8 cellular contexts compared by ENCODE assay signal in the genomic region with DNA sequence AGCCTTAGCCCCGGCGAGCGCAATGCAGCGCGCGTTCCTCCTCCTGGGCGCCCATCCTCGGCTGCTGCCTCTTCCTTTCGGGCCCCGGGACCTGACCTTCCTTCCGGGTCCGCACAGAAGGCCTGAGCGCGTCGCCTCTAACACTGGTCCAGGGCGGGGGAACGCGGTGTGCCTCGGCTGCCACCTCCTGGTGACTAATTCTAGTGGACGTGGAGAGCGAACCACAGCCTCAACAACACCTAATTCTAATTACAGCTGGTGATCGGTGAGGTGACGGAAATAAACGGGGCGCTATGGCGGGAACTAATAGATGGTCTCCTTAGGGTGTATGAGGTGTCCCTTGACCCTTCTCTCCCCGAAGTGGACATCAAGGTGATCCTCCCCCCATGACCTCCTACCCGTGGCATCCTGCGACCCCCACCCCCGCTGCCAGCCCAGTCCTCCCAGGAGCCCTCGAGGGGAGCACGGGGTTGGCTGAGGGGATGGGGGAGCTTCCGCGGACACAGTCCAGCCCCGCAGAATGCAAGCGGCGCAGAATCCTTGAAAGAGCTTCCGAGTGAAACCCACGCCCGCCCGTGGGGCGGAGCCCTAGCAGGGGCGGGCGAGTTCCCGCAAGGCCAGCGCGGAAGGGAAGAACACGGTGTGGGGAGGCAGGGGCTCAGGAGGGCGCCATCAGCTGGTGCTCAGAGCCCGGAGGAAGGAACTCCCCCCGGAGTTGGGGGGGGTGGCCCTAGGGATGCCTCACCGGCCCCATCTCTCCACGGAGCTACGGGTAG. TPM values are rescaled to one million over a fixed set of nuclear protein-coding genes. Genes with fewer than 3 reads are reported as not detected.
DNase-seq lines count a peak whose midpoint lies in the region; ATAC-seq and TF ChIP-seq lines count a peak whose summit lies in the region.

No MANE protein-coding gene starts in this region.

- CTCF ChIA-PET in CD8-positive, alpha-beta memory T cell (lab: Charles Lee): interaction anchor here (0.7 to 2.8 kb wide), 11 partner anchors 9 to 425 kb away, joined by 3 to 22 read pairs (median 3); partner anchors contain the start of genes HMSD and SERPINB8

- no peaks in the 10 kb centered on the region for H3K9me3 ChIP-seq in CD8-positive, alpha-beta memory T cell (ENCODE audit: low read length)

- peak overlapping the region in 2 of 8 donors; percentile 72 to 79 for H3K27ac Mint-ChIP-seq in CD8-positive, alpha-beta memory T cell
- H3K27ac Mint-ChIP-seq in mesothelial cell of epicardium: no peak overlapping the region

- H3K4me3 Mint-ChIP-seq in CD8-positive, alpha-beta memory T cell: peak overlapping the region; percentile 57 to 87 (median 78)
- H3K4me3 Mint-ChIP-seq in mesothelial cell of epicardium: no peak overlapping the region

- peaks cover 3 to 7% of the 10 kb centered on the region in 2 donors for H3K27me3 Mint-ChIP-seq in CD8-positive, alpha-beta memory T cell
- H3K27me3 Mint-ChIP-seq in mesothelial cell of epicardium (ENCODE audit: low read depth): peaks cover 6% of the 10 kb centered on the region

- peaks cover 4 to 5% (median 5%) of the 10 kb centered on the region in 3 donors for H3K4me1 Mint-ChIP-seq in CD8-positive, alpha-beta memory T cell
- H3K4me1 Mint-ChIP-seq in mesothelial cell of epicardium: no peaks in the 10 kb centered on the region

- H3K36me3 ChIP-seq in CD8-positive, alpha-beta memory T cell (ENCODE audit: insufficient read depth, low read length): no peaks in the 10 kb centered on the region

- H3K36me3 Mint-ChIP-seq in CD8-positive, alpha-beta memory T cell: no peaks in the 10 kb centered on the region
- H3K36me3 Mint-ChIP-seq in mesothelial cell of epicardium: no peaks in the 10 kb centered on the region

- peak; percentile 23 for TF ChIP-seq CTCF in mesothelial cell of epicardium (IDR thresholded peaks at IDR 0.05; ENCODE audit: unreplicated experiment)

- POLR2A ChIA-PET in CD8-positive, alpha-beta memory T cell (lab: Charles Lee): interaction anchor here (0.8 kb wide), 1 partner anchor 34 kb away, joined by 3 read pairs; no protein-coding TSS in a partner anchor

- ATAC-seq in GM19328 (IDR thresholded peaks at IDR 0.05; ENCODE audit: unreplicated experiment): peak; percentile 97
- ATAC-seq in HG03432 (IDR thresholded peaks at IDR 0.05; ENCODE audit: unreplicated experiment): peak; percentile 97

- H3K4me1 ChIP-seq in CD8-positive, alpha-beta memory T cell (ENCODE audit: insufficient read depth, low read length): peaks cover 6% of the 10 kb centered on the region

- peaks cover 7% of the 10 kb centered on the region for H3K27me3 ChIP-seq in CD8-positive, alpha-beta memory T cell (ENCODE audit: insufficient read depth, low read length, poor library complexity, severe bottlenecking)

- H3K9me3 Mint-ChIP-seq in CD8-positive, alpha-beta memory T cell: no peaks in the 10 kb centered on the region
- H3K9me3 Mint-ChIP-seq in mesothelial cell of epicardium: no peaks in the 10 kb centered on the region

- H3K27ac ChIP-seq in CD8-positive, alpha-beta memory T cell (ENCODE audit: low read depth, low read length): no peak overlapping the region
- no peak overlapping the region for H3K27ac ChIP-seq in epithelial cell of prostate

- H3K4me3 ChIP-seq in CD8-positive, alpha-beta memory T cell (ENCODE audit: low read length): peak overlapping the region; percentile 62

- peak; percentile 8 to 65 (median 40) for DNase-seq in CD8-positive, alpha-beta memory T cell
- DNase-seq in NCI-H748 treated with DMSO at 0.1 percent for 48 hours (lab: John Stamatoyannopoulos, UW) (peak; percentile 15), epithelial cell of prostate (ENCODE audit: low read depth, low spot score) (peak; percentile 24), mesothelial cell of epicardium (ENCODE audit: low spot score in 2 of 2, unreplicated experiment in 2 of 2) (peak; percentile 42 to 68)
- DNase-seq in activated CD8-positive, alpha-beta memory T cell treated with anti-CD3 and anti-CD28 coated beads for 24 hours: peak; percentile 66
- peak; percentile 32 for DNase-seq in stimulated activated CD8-positive, alpha-beta memory T cell treated with anti-CD3 and anti-CD28 coated beads, Interleukin-7, amount 100 ng/mL, for 24 hours (ENCODE audit: low read depth)

RNA-seq across cellular contexts. Expression of gene HMSD, which starts 12.8 kb away (rescaled TPM):
- 10 to 100 TPM in 1 of 2 experiments, 1 to 10 TPM in 1; 9.8 to 11.4 TPM for total RNA-seq in CD8-positive, alpha-beta memory T cell
- polyA plus RNA-seq in CD8-positive, alpha-beta memory T cell: not detected
- total RNA-seq in mesothelial cell of epicardium: 2.7 to 7.2 TPM (median 3.5 TPM) in 3 replicates

RNA-seq across cellular contexts. Expression of gene SERPINB10, which starts 28.6 kb away (rescaled TPM):
- not detected for total RNA-seq in CD8-positive, alpha-beta memory T cell
- polyA plus RNA-seq in CD8-positive, alpha-beta memory T cell: not detected
- total RNA-seq in mesothelial cell of epicardium: not detected in 3 replicates

RNA-seq across cellular contexts. Expression of gene SERPINB8, which starts 33.5 kb away (rescaled TPM):
- total RNA-seq in CD8-positive, alpha-beta memory T cell: 10 to 100 TPM; 16.8 to 17.9 TPM
- polyA plus RNA-seq in CD8-positive, alpha-beta memory T cell: 14.9 TPM
- total RNA-seq in mesothelial cell of epicardium: 5.3 to 6.4 TPM (median 5.6 TPM) in 3 replicates

RNA-seq across cellular contexts. Expression of gene SERPINB2, which starts 48.8 kb away (rescaled TPM):
- 1 to 10 TPM; 1.2 to 1.7 TPM for total RNA-seq in CD8-positive, alpha-beta memory T cell
- not detected for polyA plus RNA-seq in CD8-positive, alpha-beta memory T cell
- total RNA-seq in mesothelial cell of epicardium: 1.00 to 1.4 TPM (median 1.2 TPM) in 3 replicates

Comparison
In these comparisons a context has a peak if more than half of its experiments do, and no peak if none do; other contexts are left out.
1. DNase-seq: peak in every context shown above with its lines; median percentile 66 in activated CD8-positive, alpha-beta memory T cell treated with anti-CD3 and anti-CD28 coated beads for 24 hours; 55 in mesothelial cell of epicardium; 40 in CD8-positive, alpha-beta memory T cell; 32 in stimulated activated CD8-positive, alpha-beta memory T cell treated with anti-CD3 and anti-CD28 coated beads, Interleukin-7, amount 100 ng/mL, for 24 hours; 24 in epithelial cell of prostate; 15 in NCI-H748 treated with DMSO at 0.1 percent for 48 hours.